Comparison of ENCODE assay signal across 1 cellular context in genomic region chr10:72087969-72088878, GRCh38.
TF ChIP-seq lines count a peak whose summit lies in the region.

Gene SPOCK2, minus strand, starts transcription at chr10:72088551. Its CDS starts 223 bp downstream, at chr10:72088328.

TF ChIP-seq in SK-N-SH, 30 proteins besides CTCF, POLR2A, EP300 and RAD21 (continued from another document):
- TF ChIP-seq ZBTB33 (IDR thresholded peaks at IDR 0.05; ENCODE audit: borderline replicate concordance, low read depth) = no peak
- TF ChIP-seq TAF1 (IDR thresholded peaks at IDR 0.05; ENCODE audit: borderline replicate concordance, low read depth, low read length) = no peak
